ENCODE assay signal across 1 cellular context in genomic region chr6:6695711-6696048, GRCh38.
TF ChIP-seq lines count a peak whose summit lies in the region.

No MANE protein-coding gene starts in this region.

TF ChIP-seq in H1, 55 proteins besides CTCF, POLR2A, EP300 and RAD21:
- TF ChIP-seq JUN (IDR thresholded peaks at IDR 0.05; ENCODE audit: low read depth, low read length) (no peak), TEAD4 (IDR thresholded peaks at IDR 0.05; ENCODE audit: low read depth, low read length) (no peak), ATF2 (IDR thresholded peaks at IDR 0.05; ENCODE audit: low read length) (no peak), CHD7 (IDR thresholded peaks at IDR 0.05; ENCODE audit: insufficient replicate concordance, low read length) (no peak), SUZ12 (IDR thresholded peaks at IDR 0.05; ENCODE audit: low read length) (no peak), TCF12 (IDR thresholded peaks at IDR 0.05; ENCODE audit: low read depth, low read length) (no peak), CEBPB (IDR thresholded peaks at IDR 0.05; ENCODE audit: low read depth, low read length) (no peak), SIX5 (IDR thresholded peaks at IDR 0.05; ENCODE audit: low read depth, low read length) (no peak), FOSL1 (IDR thresholded peaks at IDR 0.05; ENCODE audit: insufficient read depth, low read depth, low read length) (no peak), NANOG (IDR thresholded peaks at IDR 0.05; ENCODE audit: insufficient read depth, low read depth, low read length, poor library complexity, severe bottlenecking) (no peak), CTBP2 (IDR thresholded peaks at IDR 0.05; ENCODE audit: borderline replicate concordance, insufficient read depth, insufficient read length, low read length) (no peak), SIN3A (conservative IDR thresholded peaks at IDR 0.05 in 1 of 2, IDR thresholded peaks at IDR 0.05 in 1 of 2; ENCODE audit: low read depth in 1 of 2, low read length in 2 of 2) (no peak), RXRA (IDR thresholded peaks at IDR 0.05; ENCODE audit: insufficient read depth, low read depth, low read length) (no peak), ZNF274 (IDR thresholded peaks at IDR 0.05; ENCODE audit: borderline replicate concordance, extremely low read depth, low read length) (no peak), KDM4A (IDR thresholded peaks at IDR 0.05; ENCODE audit: low read depth, low read length, severe bottlenecking) (no peak), USF2 (IDR thresholded peaks at IDR 0.05; ENCODE audit: low read length) (no peak), CREB1 (IDR thresholded peaks at IDR 0.05) (no peak)
